ENCODE assay signal across 1 cellular context in the genomic region with DNA sequence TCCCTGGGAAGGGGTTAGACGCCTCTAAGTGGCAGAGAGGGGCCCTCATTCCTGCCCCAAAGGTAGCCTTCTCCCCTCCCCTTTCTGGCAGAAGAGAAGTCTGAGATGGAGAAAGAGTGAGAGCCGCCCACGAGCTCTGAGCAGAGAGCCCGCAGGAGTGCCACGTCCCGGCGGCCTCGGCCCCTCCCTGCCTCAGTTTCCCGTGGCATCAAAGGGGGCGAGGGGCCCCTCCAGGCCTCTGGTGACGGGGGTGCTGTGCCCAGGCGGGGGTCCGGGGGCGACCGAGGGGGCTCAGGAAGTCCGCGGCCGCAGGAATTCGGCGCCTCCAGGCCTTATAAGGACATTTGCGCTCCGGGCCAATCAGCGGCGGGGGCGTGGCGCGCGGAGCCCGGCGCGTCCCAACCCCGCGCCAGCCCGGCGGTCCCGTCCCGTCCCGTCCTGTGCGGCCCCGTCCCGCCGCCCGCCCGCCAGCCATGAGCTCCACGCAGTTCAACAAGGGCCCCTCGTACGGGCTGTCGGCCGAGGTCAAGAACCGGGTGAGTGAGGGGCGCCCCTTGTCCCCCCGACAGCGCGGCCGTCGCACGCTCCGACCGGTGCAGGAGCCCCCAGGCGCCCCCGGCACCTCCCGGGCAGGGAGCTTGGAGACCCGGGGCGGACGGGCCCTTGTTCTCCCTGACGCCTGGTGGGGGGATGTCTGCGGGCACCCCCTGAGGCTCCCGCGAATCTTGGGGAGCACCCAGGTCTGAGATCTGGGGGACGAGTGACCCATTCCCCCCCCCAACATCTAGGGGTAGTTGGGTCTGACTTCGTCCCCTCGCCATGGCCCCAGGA.
TF ChIP-seq lines count a peak whose summit lies in the region.

A gene (plus strand): TSS at position 420 of the 831 bp plus-strand sequence. CDS start 54 bp downstream, at position 474.

TF ChIP-seq in GM23338, 12 proteins besides CTCF, POLR2A, EP300 and RAD21 (continued from another document):
- TF ChIP-seq, protein P1, sequence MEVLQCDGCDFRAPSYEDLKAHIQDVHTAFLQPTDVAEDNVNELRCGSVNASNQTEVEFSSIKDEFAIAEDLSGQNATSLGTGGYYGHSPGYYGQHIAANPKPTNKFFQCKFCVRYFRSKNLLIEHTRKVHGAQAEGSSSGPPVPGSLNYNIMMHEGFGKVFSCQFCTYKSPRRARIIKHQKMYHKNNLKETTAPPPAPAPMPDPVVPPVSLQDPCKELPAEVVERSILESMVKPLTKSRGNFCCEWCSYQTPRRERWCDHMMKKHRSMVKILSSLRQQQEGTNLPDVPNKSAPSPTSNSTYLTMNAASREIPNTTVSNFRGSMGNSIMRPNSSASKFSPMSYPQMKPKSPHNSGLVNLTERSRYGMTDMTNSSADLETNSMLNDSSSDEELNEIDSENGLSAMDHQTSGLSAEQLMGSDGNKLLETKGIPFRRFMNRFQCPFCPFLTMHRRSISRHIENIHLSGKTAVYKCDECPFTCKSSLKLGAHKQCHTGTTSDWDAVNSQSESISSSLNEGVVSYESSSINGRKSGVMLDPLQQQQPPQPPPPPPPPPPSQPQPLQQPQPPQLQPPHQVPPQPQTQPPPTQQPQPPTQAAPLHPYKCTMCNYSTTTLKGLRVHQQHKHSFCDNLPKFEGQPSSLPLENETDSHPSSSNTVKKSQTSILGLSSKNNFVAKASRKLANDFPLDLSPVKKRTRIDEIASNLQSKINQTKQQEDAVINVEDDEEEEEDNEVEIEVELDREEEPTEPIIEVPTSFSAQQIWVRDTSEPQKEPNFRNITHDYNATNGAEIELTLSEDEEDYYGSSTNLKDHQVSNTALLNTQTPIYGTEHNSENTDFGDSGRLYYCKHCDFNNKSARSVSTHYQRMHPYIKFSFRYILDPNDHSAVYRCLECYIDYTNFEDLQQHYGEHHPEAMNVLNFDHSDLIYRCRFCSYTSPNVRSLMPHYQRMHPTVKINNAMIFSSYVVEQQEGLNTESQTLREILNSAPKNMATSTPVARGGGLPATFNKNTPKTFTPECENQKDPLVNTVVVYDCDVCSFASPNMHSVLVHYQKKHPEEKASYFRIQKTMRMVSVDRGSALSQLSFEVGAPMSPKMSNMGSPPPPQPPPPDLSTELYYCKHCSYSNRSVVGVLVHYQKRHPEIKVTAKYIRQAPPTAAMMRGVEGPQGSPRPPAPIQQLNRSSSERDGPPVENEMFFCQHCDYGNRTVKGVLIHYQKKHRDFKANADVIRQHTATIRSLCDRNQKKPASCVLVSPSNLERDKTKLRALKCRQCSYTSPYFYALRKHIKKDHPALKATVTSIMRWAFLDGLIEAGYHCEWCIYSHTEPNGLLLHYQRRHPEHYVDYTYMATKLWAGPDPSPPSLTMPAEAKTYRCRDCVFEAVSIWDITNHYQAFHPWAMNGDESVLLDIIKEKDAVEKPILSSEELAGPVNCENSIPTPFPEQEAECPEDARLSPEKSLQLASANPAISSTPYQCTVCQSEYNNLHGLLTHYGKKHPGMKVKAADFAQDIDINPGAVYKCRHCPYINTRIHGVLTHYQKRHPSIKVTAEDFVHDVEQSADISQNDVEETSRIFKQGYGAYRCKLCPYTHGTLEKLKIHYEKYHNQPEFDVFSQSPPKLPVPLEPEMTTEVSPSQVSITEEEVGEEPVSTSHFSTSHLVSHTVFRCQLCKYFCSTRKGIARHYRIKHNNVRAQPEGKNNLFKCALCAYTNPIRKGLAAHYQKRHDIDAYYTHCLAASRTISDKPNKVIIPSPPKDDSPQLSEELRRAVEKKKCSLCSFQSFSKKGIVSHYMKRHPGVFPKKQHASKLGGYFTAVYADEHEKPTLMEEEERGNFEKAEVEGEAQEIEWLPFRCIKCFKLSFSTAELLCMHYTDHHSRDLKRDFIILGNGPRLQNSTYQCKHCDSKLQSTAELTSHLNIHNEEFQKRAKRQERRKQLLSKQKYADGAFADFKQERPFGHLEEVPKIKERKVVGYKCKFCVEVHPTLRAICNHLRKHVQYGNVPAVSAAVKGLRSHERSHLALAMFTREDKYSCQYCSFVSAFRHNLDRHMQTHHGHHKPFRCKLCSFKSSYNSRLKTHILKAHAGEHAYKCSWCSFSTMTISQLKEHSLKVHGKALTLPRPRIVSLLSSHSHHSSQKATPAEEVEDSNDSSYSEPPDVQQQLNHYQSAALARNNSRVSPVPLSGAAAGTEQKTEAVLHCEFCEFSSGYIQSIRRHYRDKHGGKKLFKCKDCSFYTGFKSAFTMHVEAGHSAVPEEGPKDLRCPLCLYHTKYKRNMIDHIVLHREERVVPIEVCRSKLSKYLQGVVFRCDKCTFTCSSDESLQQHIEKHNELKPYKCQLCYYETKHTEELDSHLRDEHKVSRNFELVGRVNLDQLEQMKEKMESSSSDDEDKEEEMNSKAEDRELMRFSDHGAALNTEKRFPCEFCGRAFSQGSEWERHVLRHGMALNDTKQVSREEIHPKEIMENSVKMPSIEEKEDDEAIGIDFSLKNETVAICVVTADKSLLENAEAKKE (CRISPR knock-in tag; IDR thresholded peaks at IDR 0.05) = 0 out of 2 replicates have a peak, but pooled peaks have one; percentile 31
- TF ChIP-seq EZH2phosphoT487 (IDR thresholded peaks at IDR 0.05; ENCODE audit: unreplicated experiment) = no peak
- peak; percentile 36; the same call in 1 of the 2 replicates for TF ChIP-seq CREB1 (CRISPR knock-in tag; IDR thresholded peaks at IDR 0.05; ENCODE audit: low read depth)
- TF ChIP-seq, protein P2, sequence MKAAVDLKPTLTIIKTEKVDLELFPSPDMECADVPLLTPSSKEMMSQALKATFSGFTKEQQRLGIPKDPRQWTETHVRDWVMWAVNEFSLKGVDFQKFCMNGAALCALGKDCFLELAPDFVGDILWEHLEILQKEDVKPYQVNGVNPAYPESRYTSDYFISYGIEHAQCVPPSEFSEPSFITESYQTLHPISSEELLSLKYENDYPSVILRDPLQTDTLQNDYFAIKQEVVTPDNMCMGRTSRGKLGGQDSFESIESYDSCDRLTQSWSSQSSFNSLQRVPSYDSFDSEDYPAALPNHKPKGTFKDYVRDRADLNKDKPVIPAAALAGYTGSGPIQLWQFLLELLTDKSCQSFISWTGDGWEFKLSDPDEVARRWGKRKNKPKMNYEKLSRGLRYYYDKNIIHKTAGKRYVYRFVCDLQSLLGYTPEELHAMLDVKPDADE (IDR thresholded peaks at IDR 0.05) = no peak
- no peak for TF ChIP-seq EZH2 (IDR thresholded peaks at IDR 0.05; ENCODE audit: low read depth, unreplicated experiment)
